1 cellular context compared by ENCODE assay signal in genomic region chr3:46578973-46579755, GRCh38.
TF ChIP-seq lines count a peak whose summit lies in the region.

No MANE protein-coding gene starts in this region.

TF ChIP-seq in HepG2, 621 proteins besides CTCF, POLR2A, EP300 and RAD21 (continued from another document and continues in another):
- TF ChIP-seq HBP1 (CRISPR knock-in tag; IDR thresholded peaks at IDR 0.05; ENCODE audit: low read depth) (no peak), EZH2 (conservative IDR thresholded peaks at IDR 0.05; ENCODE audit: low read depth, low read length) (no peak), HNF4A (CRISPR knock-in tag; IDR thresholded peaks at IDR 0.05) (peak; percentile 60), PAWR (CRISPR knock-in tag; IDR thresholded peaks at IDR 0.05; ENCODE audit: borderline replicate concordance) (no peak), FOXA1 (IDR thresholded peaks at IDR 0.05) (no peak), FOXA1 (CRISPR knock-in tag; IDR thresholded peaks at IDR 0.05) (peak; percentile 61; the same call in 1 of the 2 replicates), SNAPC5 (CRISPR knock-in tag; IDR thresholded peaks at IDR 0.05; ENCODE audit: borderline replicate concordance) (no peak), CREB3 (CRISPR knock-in tag; IDR thresholded peaks at IDR 0.05) (no peak), KLF6 (CRISPR knock-in tag; IDR thresholded peaks at IDR 0.05) (no peak), RFXAP (CRISPR knock-in tag; IDR thresholded peaks at IDR 0.05; ENCODE audit: borderline replicate concordance) (no peak), ZNF274 (CRISPR knock-in tag; IDR thresholded peaks at IDR 0.05) (no peak), MXI1 (IDR thresholded peaks at IDR 0.05; ENCODE audit: borderline replicate concordance, low read depth, low read length) (no peak), ZNF629 (CRISPR knock-in tag; conservative IDR thresholded peaks at IDR 0.05) (no peak), ZNF563 (CRISPR knock-in tag; IDR thresholded peaks at IDR 0.05) (no peak), SP140L (CRISPR knock-in tag; IDR thresholded peaks at IDR 0.05; ENCODE audit: borderline replicate concordance) (no peak), ZMYM3 (CRISPR knock-in tag; IDR thresholded peaks at IDR 0.05) (no peak), ZFP62 (CRISPR knock-in tag; IDR thresholded peaks at IDR 0.05) (no peak), NAIF1 (CRISPR knock-in tag; IDR thresholded peaks at IDR 0.05; ENCODE audit: borderline replicate concordance) (no peak), SRY (CRISPR knock-in tag; IDR thresholded peaks at IDR 0.05) (no peak), BRD4 (CRISPR knock-in tag; IDR thresholded peaks at IDR 0.05) (no peak), ELF1 (CRISPR knock-in tag; IDR thresholded peaks at IDR 0.05) (peak; percentile 31; the same call in 1 of the 2 replicates), ERF (CRISPR knock-in tag; IDR thresholded peaks at IDR 0.05) (peak; percentile 78; the same call in 1 of the 2 replicates), HNRNPLL (IDR thresholded peaks at IDR 0.05; ENCODE audit: low read depth, low read length, poor library complexity, severe bottlenecking) (no peak), SALL1 (CRISPR knock-in tag; IDR thresholded peaks at IDR 0.05) (peak; percentile 49), TMF1 (CRISPR knock-in tag; IDR thresholded peaks at IDR 0.05; ENCODE audit: low read depth) (no peak), ZFP90 (CRISPR knock-in tag; IDR thresholded peaks at IDR 0.05; ENCODE audit: borderline replicate concordance) (no peak), SP2 (CRISPR knock-in tag; IDR thresholded peaks at IDR 0.05) (no peak), ZSCAN29 (CRISPR knock-in tag; conservative IDR thresholded peaks at IDR 0.05) (no peak), NONO (IDR thresholded peaks at IDR 0.05) (no peak), NONO (CRISPR knock-in tag; conservative IDR thresholded peaks at IDR 0.05) (no peak), ZNF577 (CRISPR knock-in tag; IDR thresholded peaks at IDR 0.05; ENCODE audit: borderline replicate concordance, low read depth) (no peak), ZNF329 (CRISPR knock-in tag; IDR thresholded peaks at IDR 0.05; ENCODE audit: low read depth) (no peak), NFKB2 (CRISPR knock-in tag; IDR thresholded peaks at IDR 0.05; ENCODE audit: borderline replicate concordance) (no peak), ZNF333 (CRISPR knock-in tag; IDR thresholded peaks at IDR 0.05; ENCODE audit: borderline replicate concordance) (no peak), TFAP4 (IDR thresholded peaks at IDR 0.05; ENCODE audit: borderline replicate concordance, low read depth) (no peak), ZNF143 (CRISPR knock-in tag; IDR thresholded peaks at IDR 0.05) (no peak), ZUFSP (CRISPR knock-in tag; IDR thresholded peaks at IDR 0.05; ENCODE audit: borderline replicate concordance) (no peak), TP53 (CRISPR knock-in tag; conservative IDR thresholded peaks at IDR 0.05) (no peak), ZNF83 (CRISPR knock-in tag; IDR thresholded peaks at IDR 0.05; ENCODE audit: borderline replicate concordance) (no peak)
- TF ChIP-seq, protein P1, sequence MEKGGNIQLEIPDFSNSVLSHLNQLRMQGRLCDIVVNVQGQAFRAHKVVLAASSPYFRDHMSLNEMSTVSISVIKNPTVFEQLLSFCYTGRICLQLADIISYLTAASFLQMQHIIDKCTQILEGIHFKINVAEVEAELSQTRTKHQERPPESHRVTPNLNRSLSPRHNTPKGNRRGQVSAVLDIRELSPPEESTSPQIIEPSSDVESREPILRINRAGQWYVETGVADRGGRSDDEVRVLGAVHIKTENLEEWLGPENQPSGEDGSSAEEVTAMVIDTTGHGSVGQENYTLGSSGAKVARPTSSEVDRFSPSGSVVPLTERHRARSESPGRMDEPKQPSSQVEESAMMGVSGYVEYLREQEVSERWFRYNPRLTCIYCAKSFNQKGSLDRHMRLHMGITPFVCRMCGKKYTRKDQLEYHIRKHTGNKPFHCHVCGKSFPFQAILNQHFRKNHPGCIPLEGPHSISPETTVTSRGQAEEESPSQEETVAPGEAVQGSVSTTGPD (CRISPR knock-in tag; IDR thresholded peaks at IDR 0.05), result no peak
- TF ChIP-seq, protein P2, sequence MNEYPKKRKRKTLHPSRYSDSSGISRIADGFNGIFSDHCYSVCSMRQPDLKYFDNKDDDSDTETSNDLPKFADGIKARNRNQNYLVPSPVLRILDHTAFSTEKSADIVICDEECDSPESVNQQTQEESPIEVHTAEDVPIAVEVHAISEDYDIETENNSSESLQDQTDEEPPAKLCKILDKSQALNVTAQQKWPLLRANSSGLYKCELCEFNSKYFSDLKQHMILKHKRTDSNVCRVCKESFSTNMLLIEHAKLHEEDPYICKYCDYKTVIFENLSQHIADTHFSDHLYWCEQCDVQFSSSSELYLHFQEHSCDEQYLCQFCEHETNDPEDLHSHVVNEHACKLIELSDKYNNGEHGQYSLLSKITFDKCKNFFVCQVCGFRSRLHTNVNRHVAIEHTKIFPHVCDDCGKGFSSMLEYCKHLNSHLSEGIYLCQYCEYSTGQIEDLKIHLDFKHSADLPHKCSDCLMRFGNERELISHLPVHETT (CRISPR knock-in tag; conservative IDR thresholded peaks at IDR 0.05), result no peak
- TF ChIP-seq, protein P3, sequence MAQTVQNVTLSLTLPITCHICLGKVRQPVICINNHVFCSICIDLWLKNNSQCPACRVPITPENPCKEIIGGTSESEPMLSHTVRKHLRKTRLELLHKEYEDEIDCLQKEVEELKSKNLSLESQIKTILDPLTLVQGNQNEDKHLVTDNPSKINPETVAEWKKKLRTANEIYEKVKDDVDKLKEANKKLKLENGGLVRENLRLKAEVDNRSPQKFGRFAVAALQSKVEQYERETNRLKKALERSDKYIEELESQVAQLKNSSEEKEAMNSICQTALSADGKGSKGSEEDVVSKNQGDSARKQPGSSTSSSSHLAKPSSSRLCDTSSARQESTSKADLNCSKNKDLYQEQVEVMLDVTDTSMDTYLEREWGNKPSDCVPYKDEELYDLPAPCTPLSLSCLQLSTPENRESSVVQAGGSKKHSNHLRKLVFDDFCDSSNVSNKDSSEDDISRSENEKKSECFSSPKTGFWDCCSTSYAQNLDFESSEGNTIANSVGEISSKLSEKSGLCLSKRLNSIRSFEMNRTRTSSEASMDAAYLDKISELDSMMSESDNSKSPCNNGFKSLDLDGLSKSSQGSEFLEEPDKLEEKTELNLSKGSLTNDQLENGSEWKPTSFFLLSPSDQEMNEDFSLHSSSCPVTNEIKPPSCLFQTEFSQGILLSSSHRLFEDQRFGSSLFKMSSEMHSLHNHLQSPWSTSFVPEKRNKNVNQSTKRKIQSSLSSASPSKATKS (CRISPR knock-in tag; IDR thresholded peaks at IDR 0.05), result no peak
- TF ChIP-seq, protein P4, sequence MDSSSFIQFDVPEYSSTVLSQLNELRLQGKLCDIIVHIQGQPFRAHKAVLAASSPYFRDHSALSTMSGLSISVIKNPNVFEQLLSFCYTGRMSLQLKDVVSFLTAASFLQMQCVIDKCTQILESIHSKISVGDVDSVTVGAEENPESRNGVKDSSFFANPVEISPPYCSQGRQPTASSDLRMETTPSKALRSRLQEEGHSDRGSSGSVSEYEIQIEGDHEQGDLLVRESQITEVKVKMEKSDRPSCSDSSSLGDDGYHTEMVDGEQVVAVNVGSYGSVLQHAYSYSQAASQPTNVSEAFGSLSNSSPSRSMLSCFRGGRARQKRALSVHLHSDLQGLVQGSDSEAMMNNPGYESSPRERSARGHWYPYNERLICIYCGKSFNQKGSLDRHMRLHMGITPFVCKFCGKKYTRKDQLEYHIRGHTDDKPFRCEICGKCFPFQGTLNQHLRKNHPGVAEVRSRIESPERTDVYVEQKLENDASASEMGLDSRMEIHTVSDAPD (CRISPR knock-in tag; IDR thresholded peaks at IDR 0.05), result no peak
- TF ChIP-seq, protein P5, sequence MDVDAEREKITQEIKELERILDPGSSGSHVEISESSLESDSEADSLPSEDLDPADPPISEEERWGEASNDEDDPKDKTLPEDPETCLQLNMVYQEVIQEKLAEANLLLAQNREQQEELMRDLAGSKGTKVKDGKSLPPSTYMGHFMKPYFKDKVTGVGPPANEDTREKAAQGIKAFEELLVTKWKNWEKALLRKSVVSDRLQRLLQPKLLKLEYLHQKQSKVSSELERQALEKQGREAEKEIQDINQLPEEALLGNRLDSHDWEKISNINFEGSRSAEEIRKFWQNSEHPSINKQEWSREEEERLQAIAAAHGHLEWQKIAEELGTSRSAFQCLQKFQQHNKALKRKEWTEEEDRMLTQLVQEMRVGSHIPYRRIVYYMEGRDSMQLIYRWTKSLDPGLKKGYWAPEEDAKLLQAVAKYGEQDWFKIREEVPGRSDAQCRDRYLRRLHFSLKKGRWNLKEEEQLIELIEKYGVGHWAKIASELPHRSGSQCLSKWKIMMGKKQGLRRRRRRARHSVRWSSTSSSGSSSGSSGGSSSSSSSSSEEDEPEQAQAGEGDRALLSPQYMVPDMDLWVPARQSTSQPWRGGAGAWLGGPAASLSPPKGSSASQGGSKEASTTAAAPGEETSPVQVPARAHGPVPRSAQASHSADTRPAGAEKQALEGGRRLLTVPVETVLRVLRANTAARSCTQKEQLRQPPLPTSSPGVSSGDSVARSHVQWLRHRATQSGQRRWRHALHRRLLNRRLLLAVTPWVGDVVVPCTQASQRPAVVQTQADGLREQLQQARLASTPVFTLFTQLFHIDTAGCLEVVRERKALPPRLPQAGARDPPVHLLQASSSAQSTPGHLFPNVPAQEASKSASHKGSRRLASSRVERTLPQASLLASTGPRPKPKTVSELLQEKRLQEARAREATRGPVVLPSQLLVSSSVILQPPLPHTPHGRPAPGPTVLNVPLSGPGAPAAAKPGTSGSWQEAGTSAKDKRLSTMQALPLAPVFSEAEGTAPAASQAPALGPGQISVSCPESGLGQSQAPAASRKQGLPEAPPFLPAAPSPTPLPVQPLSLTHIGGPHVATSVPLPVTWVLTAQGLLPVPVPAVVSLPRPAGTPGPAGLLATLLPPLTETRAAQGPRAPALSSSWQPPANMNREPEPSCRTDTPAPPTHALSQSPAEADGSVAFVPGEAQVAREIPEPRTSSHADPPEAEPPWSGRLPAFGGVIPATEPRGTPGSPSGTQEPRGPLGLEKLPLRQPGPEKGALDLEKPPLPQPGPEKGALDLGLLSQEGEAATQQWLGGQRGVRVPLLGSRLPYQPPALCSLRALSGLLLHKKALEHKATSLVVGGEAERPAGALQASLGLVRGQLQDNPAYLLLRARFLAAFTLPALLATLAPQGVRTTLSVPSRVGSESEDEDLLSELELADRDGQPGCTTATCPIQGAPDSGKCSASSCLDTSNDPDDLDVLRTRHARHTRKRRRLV (CRISPR knock-in tag; IDR thresholded peaks at IDR 0.05), result no peak
- TF ChIP-seq, protein P6, sequence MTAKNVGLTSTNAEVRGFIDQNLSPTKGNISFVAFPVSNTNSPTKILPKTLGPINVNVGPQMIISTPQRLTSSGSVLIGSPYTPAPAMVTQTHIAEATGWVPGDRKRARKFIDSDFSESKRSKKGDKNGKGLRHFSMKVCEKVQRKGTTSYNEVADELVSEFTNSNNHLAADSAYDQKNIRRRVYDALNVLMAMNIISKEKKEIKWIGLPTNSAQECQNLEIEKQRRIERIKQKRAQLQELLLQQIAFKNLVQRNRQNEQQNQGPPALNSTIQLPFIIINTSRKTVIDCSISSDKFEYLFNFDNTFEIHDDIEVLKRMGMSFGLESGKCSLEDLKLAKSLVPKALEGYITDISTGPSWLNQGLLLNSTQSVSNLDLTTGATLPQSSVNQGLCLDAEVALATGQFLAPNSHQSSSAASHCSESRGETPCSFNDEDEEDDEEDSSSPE (CRISPR knock-in tag; IDR thresholded peaks at IDR 0.05), result no peak
- TF ChIP-seq, protein P7, sequence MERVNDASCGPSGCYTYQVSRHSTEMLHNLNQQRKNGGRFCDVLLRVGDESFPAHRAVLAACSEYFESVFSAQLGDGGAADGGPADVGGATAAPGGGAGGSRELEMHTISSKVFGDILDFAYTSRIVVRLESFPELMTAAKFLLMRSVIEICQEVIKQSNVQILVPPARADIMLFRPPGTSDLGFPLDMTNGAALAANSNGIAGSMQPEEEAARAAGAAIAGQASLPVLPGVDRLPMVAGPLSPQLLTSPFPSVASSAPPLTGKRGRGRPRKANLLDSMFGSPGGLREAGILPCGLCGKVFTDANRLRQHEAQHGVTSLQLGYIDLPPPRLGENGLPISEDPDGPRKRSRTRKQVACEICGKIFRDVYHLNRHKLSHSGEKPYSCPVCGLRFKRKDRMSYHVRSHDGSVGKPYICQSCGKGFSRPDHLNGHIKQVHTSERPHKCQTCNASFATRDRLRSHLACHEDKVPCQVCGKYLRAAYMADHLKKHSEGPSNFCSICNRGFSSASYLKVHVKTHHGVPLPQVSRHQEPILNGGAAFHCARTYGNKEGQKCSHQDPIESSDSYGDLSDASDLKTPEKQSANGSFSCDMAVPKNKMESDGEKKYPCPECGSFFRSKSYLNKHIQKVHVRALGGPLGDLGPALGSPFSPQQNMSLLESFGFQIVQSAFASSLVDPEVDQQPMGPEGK (CRISPR knock-in tag; IDR thresholded peaks at IDR 0.05), result no peak
